11 cellular contexts compared by ENCODE assay signal in genomic region chr2:97966545-97967215, GRCh38. TPM values are rescaled to one million over a fixed set of nuclear protein-coding genes. Genes with fewer than 3 reads are reported as not detected.
DNase-seq lines count a peak whose midpoint lies in the region; ATAC-seq and FAIRE-seq lines count a peak whose summit lies in the region.
"Had no signal": no experiment of that assay in that cellular context is flagged by ENCODE, and none has a peak within 500 bp of the region (broad histone marks: within the 10 kb centered on the region; RNA-seq: fewer than 3 reads in every experiment).

No MANE protein-coding gene starts in this region.

- H3K4me3 ChIP-seq in small intestine (ENCODE audit: low read depth in 1 of 2, low read length in 2 of 2) (no peak overlapping the region), SJCRH30 (no peak overlapping the region)
- H3K4me3 ChIP-seq: adrenal gland, thoracic aorta had no signal

- H3K36me3 ChIP-seq in small intestine (ENCODE audit: control insufficient read depth in 2 of 2, insufficient read depth in 2 of 2, low read length in 2 of 2) = no peaks in the 10 kb centered on the region
- H3K36me3 ChIP-seq in SJCRH30 = peaks cover 2% of the 10 kb centered on the region; the same call in 1 of the 2 replicates
- H3K36me3 ChIP-seq: adrenal gland, thoracic aorta had no signal

- H3K9me3 ChIP-seq in small intestine (ENCODE audit: control insufficient read depth, low read depth) (no peaks in the 10 kb centered on the region), SJCRH30 (replicated peaks) (no peaks in the 10 kb centered on the region; the same call in 1 of the 2 replicates)
- H3K9me3 ChIP-seq: adrenal gland, thoracic aorta had no signal

- H3K27ac ChIP-seq in small intestine (ENCODE audit: low read depth in 1 of 2, low read length in 1 of 2) (no peak overlapping the region), SJCRH30 (no peak overlapping the region)
- H3K27ac ChIP-seq: thoracic aorta had no signal

- FAIRE-seq in small intestine (lab: Jason Lieb, UNC) = no peak

- 46 to 64% (median 56%) methylated on average over 3 of the region's 3 CpGs for WGBS in small intestine, 3 donors

- H3K4me1 ChIP-seq in small intestine (ENCODE audit: control insufficient read depth in 2 of 2, insufficient read depth in 1 of 2, low read depth in 1 of 2, low read length in 1 of 2) (peaks cover 18 to 22% of the 10 kb centered on the region in 2 donors), SJCRH30 (no peaks in the 10 kb centered on the region)

- H3K27me3 ChIP-seq in small intestine (ENCODE audit: control insufficient read depth in 2 of 2, insufficient read depth in 2 of 2, low read length in 2 of 2) = no peaks in the 10 kb centered on the region
- no peaks in the 10 kb centered on the region for H3K27me3 ChIP-seq in SJCRH30
- H3K27me3 ChIP-seq: adrenal gland had no signal

- DNase-seq in SW480 (ENCODE audit: low spot score) (peak; percentile 62), small intestine (peak; percentile 44), SJCRH30 (no peak), DMS79 (lab: John Stamatoyannopoulos, UW) (no peak), NCI-H2227 (lab: John Stamatoyannopoulos, UW; ENCODE audit: unreplicated experiment) (no peak)
- DNase-seq: adrenal gland, Kasumi-1 had no signal

- ATAC-seq in GM19395 (IDR thresholded peaks at IDR 0.05; ENCODE audit: unreplicated experiment) (peak; percentile 76), HG02884 (IDR thresholded peaks at IDR 0.05; ENCODE audit: unreplicated experiment) (peak; percentile 75)
- ATAC-seq: sciatic nerve had no signal

RNA-seq across cellular contexts. Expression of gene TMEM131, which starts 29.1 kb away (rescaled TPM):
- 10 to 100 TPM in 2 of 3 donors, 1 to 10 TPM in 1; 6.5 to 15.3 (median 12.3) TPM for polyA plus RNA-seq in small intestine
- 26.6 and 29.7 TPM in 2 replicates for total RNA-seq in SJCRH30 (2014; rRNA removed; shearing (Covaris generic))

Comparison
In these comparisons a context has a peak if more than half of its experiments do, and no peak if none do; other contexts are left out.
1. DNase-seq: peak in SW480 (single experiment) and small intestine (single experiment); none in SJCRH30 (0 of 2), DMS79 (single experiment) and NCI-H2227 (single experiment).